26 cellular contexts compared by ENCODE assay signal in the genomic region with DNA sequence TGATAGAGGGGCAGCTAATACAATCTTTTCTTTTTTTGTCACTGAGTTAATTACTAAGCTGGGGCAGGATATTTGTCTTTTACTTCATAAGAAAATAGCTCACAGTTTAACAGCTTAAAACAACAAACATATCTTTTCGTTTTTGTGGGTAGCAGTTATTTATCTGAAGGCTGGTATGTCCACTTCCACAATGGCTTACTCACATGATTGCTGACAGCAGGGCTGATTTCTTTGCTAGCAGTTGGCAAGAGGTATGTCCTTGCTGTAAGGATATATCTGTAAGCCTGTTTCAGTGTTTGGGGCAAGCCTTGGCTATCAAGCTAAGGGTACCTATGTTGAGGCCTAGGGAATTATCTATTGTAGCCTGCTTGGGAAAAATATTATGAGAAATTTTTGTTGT. TPM values are rescaled to one million over a fixed set of nuclear protein-coding genes. Genes with fewer than 3 reads are reported as not detected.
DNase-seq lines count a peak whose midpoint lies in the region; ATAC-seq and TF ChIP-seq lines count a peak whose summit lies in the region.
"Had no signal": no experiment of that assay in that cellular context is flagged by ENCODE, and none has a peak within 500 bp of the region (broad histone marks: within the 10 kb centered on the region; RNA-seq: fewer than 3 reads in every experiment).

No MANE protein-coding gene starts in this region.

- H3K4me3 ChIP-seq in AG10803 (ENCODE audit: low read length) (no peak overlapping the region), choroid plexus epithelial cell (ENCODE audit: low read depth, low read length) (no peak overlapping the region), mesenchymal stem cell (ENCODE audit: insufficient read depth in 1 of 2, low read depth in 1 of 2, low read length in 2 of 2) (no peak overlapping the region), mucosa of descending colon (no peak overlapping the region), aorta (ENCODE audit: low read length in 2 of 2) (no peak overlapping the region)
- H3K4me3 ChIP-seq: ascending aorta, dorsolateral prefrontal cortex, PC-9, upper lobe of left lung had no signal

- H2BK15ac ChIP-seq in mesenchymal stem cell (ENCODE audit: low read depth, poor library complexity, severe bottlenecking) = no peak overlapping the region

- H3K4me1 ChIP-seq in mesenchymal stem cell (ENCODE audit: control insufficient read depth, insufficient read depth, low read depth, low read length) (no peaks in the 10 kb centered on the region), mucosa of descending colon (ENCODE audit: low read depth) (no peaks in the 10 kb centered on the region), aorta (ENCODE audit: control insufficient read depth in 1 of 2, insufficient read depth in 2 of 2, low read length in 2 of 2) (no peaks in the 10 kb centered on the region)
- H3K4me1 ChIP-seq: ascending aorta, upper lobe of left lung had no signal

- H2BK120ac ChIP-seq in mesenchymal stem cell (ENCODE audit: low read depth, low read length) = no peak overlapping the region

- no peak overlapping the region for H3K4ac ChIP-seq in mesenchymal stem cell (ENCODE audit: low read depth in 1 of 2, low read length in 2 of 2)

- H3K9ac ChIP-seq in mesenchymal stem cell (ENCODE audit: low read length) = no peak overlapping the region

- DNase-seq in AG10803 (ENCODE audit: low read depth) = peak; percentile 37
- peak; percentile 2 for DNase-seq in H4 (ENCODE audit: low spot score)
- peak; percentile 78 for DNase-seq in choroid plexus epithelial cell (ENCODE audit: low read depth)
- DNase-seq in mesenchymal stem cell = peak; percentile 29
- no peak for DNase-seq in mucosa of descending colon
- DNase-seq in aorta = no peak
- DNase-seq: activated CD4-positive, alpha-beta T cell treated with anti-CD3 and anti-CD28 coated beads for 48 hours; activated CD8-positive, alpha-beta memory T cell treated with anti-CD3 and anti-CD28 coated beads for 24 hours; activated effector memory CD4-positive, alpha-beta T cell treated with Interleukin-2 at 50 U/mL for 16 hours; CD4-positive, alpha-beta T cell; central memory CD4-positive, alpha-beta T cell; dorsolateral prefrontal cortex; head of caudate nucleus; Kasumi-1; NCI-H1092; NCI-H187; NCI-H2171; NCI-H510A treated with DMSO at 0.1 percent for 48 hours; PC-9; stimulated activated CD4-positive, alpha-beta T cell treated with anti-CD3 and anti-CD28 coated beads, Interleukin-4, amount 100 ng/mL, for 24 hours; upper lobe of left lung had no signal

- no peak for ATAC-seq in HG02870 (IDR thresholded peaks at IDR 0.05; ENCODE audit: unreplicated experiment)
- no peak for ATAC-seq in mucosa of descending colon
- ATAC-seq in aorta (ENCODE audit: low FRiP score) = no peak
- ATAC-seq: Right ventricle myocardium inferior; sciatic nerve; stimulated activated effector memory CD8-positive, alpha-beta T cell treated with anti-CD3 and anti-CD28 coated beads, Interleukin-12 subunit alpha, Interleukin-12 subunit beta, amount 100 ng/mL, for 72 hours had no signal

- no peak overlapping the region for H3K23ac ChIP-seq in mesenchymal stem cell (ENCODE audit: low read length in 2 of 2)

- H3K9me3 ChIP-seq in mesenchymal stem cell (ENCODE audit: control insufficient read depth, low read length) (no peaks in the 10 kb centered on the region), mucosa of descending colon (peaks cover 10% of the 10 kb centered on the region), aorta (ENCODE audit: control insufficient read depth, low read length) (no peaks in the 10 kb centered on the region)
- H3K9me3 ChIP-seq: ascending aorta had no signal

- H2AFZ ChIP-seq in mesenchymal stem cell (ENCODE audit: low read depth, low read length) = no peak overlapping the region
- H2AFZ ChIP-seq: PC-9 had no signal

- H3K27ac ChIP-seq in mesenchymal stem cell (ENCODE audit: low read length, poor library complexity, severe bottlenecking) = peak overlapping the region; percentile 85
- H3K27ac ChIP-seq in aorta (ENCODE audit: low read depth in 1 of 2, low read length in 2 of 2) = no peak overlapping the region
- H3K27ac ChIP-seq: ascending aorta, dorsolateral prefrontal cortex, PC-9, upper lobe of left lung had no signal

- H3K4me2 ChIP-seq in mesenchymal stem cell (ENCODE audit: low read length, poor library complexity, severe bottlenecking) = no peak overlapping the region
- H3K4me2 ChIP-seq: PC-9 had no signal

- intact Hi-C loops in mucosa of descending colon (cut with DNase I, micrococcal nuclease) = no loop called here
- intact Hi-C loops in aorta (cut with DNase I) = no loop called here

- H3K79me1 ChIP-seq in mesenchymal stem cell (replicated peaks; ENCODE audit: low read length, poor library complexity, severe bottlenecking) = no peaks in the 10 kb centered on the region

- no peak overlapping the region for H3K14ac ChIP-seq in mesenchymal stem cell (ENCODE audit: low read length in 2 of 2)

- H2BK12ac ChIP-seq in mesenchymal stem cell (ENCODE audit: low read length in 2 of 2) = no peak overlapping the region

- H3K27me3 ChIP-seq in mesenchymal stem cell (ENCODE audit: control insufficient read depth in 1 of 2, insufficient read depth in 1 of 2, low read length in 2 of 2) = no peaks in the 10 kb centered on the region
- H3K27me3 ChIP-seq in aorta (ENCODE audit: control insufficient read depth in 1 of 2, insufficient read depth in 2 of 2, low read length in 1 of 2) = no peaks in the 10 kb centered on the region
- H3K27me3 ChIP-seq: ascending aorta, dorsolateral prefrontal cortex, upper lobe of left lung had no signal

- H3K36me3 ChIP-seq in mesenchymal stem cell (ENCODE audit: control insufficient read depth in 1 of 2, insufficient read depth in 2 of 2, low read depth in 1 of 2, low read length in 2 of 2) (peaks cover 0 to 10% of the 10 kb centered on the region in 2 experiments), mucosa of descending colon (ENCODE audit: low read depth) (no peaks in the 10 kb centered on the region), aorta (ENCODE audit: control insufficient read depth in 1 of 2, insufficient read depth in 2 of 2, low read length in 1 of 2) (no peaks in the 10 kb centered on the region)
- H3K36me3 ChIP-seq: ascending aorta had no signal

- no peak overlapping the region for H2AK5ac ChIP-seq in mesenchymal stem cell (ENCODE audit: low read length, severe bottlenecking)

- no CpG with 5 or more reads among the region's 1 CpG for WGBS in mesenchymal stem cell
- 5% methylated on average over 1 of the region's 1 CpG; no CpG with 5 or more reads in 1 of the 2 donors for WGBS in aorta, 2 donors

- H3K18ac ChIP-seq in mesenchymal stem cell (ENCODE audit: low read depth in 1 of 2, low read length in 2 of 2) = no peak overlapping the region

- no peak overlapping the region for H2BK5ac ChIP-seq in mesenchymal stem cell (ENCODE audit: low read depth, low read length, poor library complexity, severe bottlenecking)

- TF ChIP-seq CTCF in AG10803 (conservative IDR thresholded peaks at IDR 0.05; ENCODE audit: low read length) (no peak), choroid plexus epithelial cell (conservative IDR thresholded peaks at IDR 0.05; ENCODE audit: low read depth, low read length) (no peak), mucosa of descending colon (IDR thresholded peaks at IDR 0.05) (no peak)

- H4K8ac ChIP-seq in mesenchymal stem cell (ENCODE audit: low read length) = no peak overlapping the region

- H4K91ac ChIP-seq in mesenchymal stem cell (ENCODE audit: low read length) = no peak overlapping the region

RNA-seq across cellular contexts. Expression of a gene that starts 1.1 kb away (rescaled TPM):
- total RNA-seq in H4 (2014; rRNA removed; shearing (Covaris generic)) = 10.9 and 14.4 TPM in 2 replicates
- polyA plus RNA-seq in mesenchymal stem cell (2013, experiment 1 of 2) = 13.5 TPM
- 13.4 TPM for polyA plus RNA-seq in mesenchymal stem cell (2013, experiment 2 of 2)
- total RNA-seq in mucosa of descending colon (10 to 100 TPM in 1 of 3 donors, 1 to 10 TPM in 1, not detected in 1; 9.2 to 18.1 TPM), aorta (not detected)
- polyA plus RNA-seq in aorta = 1 to 10 TPM in 1 of 2 donors, not detected in 1; 6.3 TPM
- total RNA-seq: ascending aorta, PC-9, sciatic nerve had no signal

Comparison
In these comparisons a context has a peak if more than half of its experiments do, and no peak if none do; other contexts are left out.
1. DNase-seq: peak in AG10803 (single experiment), H4 (single experiment), choroid plexus epithelial cell (single experiment) and mesenchymal stem cell (single experiment); none in mucosa of descending colon (0 of 3) and aorta (0 of 2).